ENCODE assay signal across 8 cellular contexts in the genomic region with DNA sequence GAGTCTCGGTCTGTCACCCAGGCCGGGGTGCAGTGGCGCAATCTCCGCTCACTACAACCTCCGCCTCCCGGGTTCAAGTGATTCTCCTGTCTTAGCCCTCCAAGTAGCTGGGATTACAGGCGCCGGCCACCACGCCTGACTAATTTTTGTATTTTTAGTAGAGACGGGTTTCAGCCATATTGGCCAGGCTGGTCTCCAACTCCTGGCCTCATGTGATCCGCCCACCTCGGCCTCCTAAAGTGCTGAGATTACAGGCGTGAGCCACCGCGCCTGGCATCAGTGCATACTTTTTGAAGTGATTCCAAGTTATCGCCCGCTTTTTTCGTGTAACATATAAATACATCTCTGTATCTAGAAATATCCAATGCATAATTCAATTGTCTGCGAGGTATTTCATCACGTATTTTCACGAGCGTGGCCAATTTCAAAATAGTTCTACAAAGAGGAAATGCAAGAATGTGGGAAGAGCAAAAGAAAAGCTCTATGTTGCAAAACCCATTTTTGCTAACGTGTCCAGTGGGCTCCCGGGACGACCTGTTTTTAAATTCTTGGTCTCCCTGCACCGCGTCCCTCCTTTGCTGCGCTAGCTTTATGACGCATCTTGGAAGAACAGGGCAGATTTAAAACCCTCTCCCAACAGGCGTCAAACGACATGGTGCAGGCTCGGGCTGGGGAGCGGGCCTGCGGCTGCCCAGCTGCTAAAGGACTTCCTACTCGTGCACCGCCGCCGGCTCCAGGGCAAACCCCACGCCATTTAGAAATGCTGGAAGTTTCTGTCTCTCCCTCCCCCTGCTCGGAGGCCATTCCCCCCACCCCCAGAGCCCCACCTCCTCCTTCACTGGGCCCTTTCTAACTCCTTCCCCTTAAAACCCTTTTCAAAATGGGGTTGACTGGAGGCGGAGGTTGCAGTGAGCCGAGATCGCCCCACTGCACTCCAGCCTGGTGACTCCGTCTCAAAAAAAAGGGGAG. TPM values are rescaled to one million over a fixed set of nuclear protein-coding genes. Genes with fewer than 3 reads are reported as not detected.
DNase-seq lines count a peak whose midpoint lies in the region; FAIRE-seq and TF ChIP-seq lines count a peak whose summit lies in the region.

No MANE protein-coding gene starts in this region.

- H3K27ac ChIP-seq in OCI-LY7 (ENCODE audit: low read depth, low read length, poor library complexity, severe bottlenecking), result peak overlapping the region; percentile 65
- H3K27ac ChIP-seq in kidney (ENCODE audit: low read depth in 2 of 2, low read length in 2 of 2), result peak overlapping the region; percentile 32 to 87
- peak overlapping the region; percentile 91 to 100 (median 99) for H3K27ac ChIP-seq in skin epidermis

- no peak for FAIRE-seq in kidney (lab: Jason Lieb, UNC)

- TF ChIP-seq CTCF in OCI-LY7 (conservative IDR thresholded peaks at IDR 0.05; ENCODE audit: low read length), result no peak
- TF ChIP-seq CTCF in choroid plexus epithelial cell (conservative IDR thresholded peaks at IDR 0.05; ENCODE audit: low read depth, low read length), result no peak
- TF ChIP-seq CTCF in kidney (IDR thresholded peaks at IDR 0.05; ENCODE audit: borderline replicate concordance, extremely low read depth, insufficient read depth), result no peak

- peak overlapping the region; percentile 61 for H3K4me2 ChIP-seq in OCI-LY7 (ENCODE audit: low read length)

- CTCF ChIA-PET in OCI-LY7 (lab: Charles Lee; ENCODE audit: unreplicated experiment), result no interaction called here

- H3K4me3 ChIP-seq in OCI-LY7 (ENCODE audit: low read depth, low read length, poor library complexity, severe bottlenecking) (peak overlapping the region; percentile 84), choroid plexus epithelial cell (ENCODE audit: low read depth, low read length) (peak overlapping the region; percentile 84), kidney (ENCODE audit: low read length in 2 of 2) (peak overlapping the region; percentile 15 to 35), skin epidermis (peak overlapping the region; percentile 60 to 87 (median 71))

- peak overlapping the region in 1 of 2 donors; percentile 58 for H3K9ac ChIP-seq in kidney (ENCODE audit: low read length in 2 of 2)

- intact Hi-C loops in OCI-LY7 (cut with micrococcal nuclease; ENCODE audit: unreplicated experiment), result loop anchor here (5.0 kb wide), 1 partner anchor 40 kb away; no protein-coding TSS in a partner anchor
- intact Hi-C loops in kidney (cut with DNase I), result no loop called here

- H3K9me3 ChIP-seq in OCI-LY7 (ENCODE audit: low read length), result no peaks in the 10 kb centered on the region
- H3K9me3 ChIP-seq in kidney (ENCODE audit: control insufficient read depth in 1 of 2, low read length in 2 of 2), result no peaks in the 10 kb centered on the region

- BruUV-seq in OCI-LY7 (replicated peaks; lab: Mats Ljungman, UMichigan), result no TSS peak

- H3K4me1 ChIP-seq in OCI-LY7 (ENCODE audit: insufficient read depth, low read length, poor library complexity, severe bottlenecking), result peaks cover 52% of the 10 kb centered on the region
- H3K4me1 ChIP-seq in kidney (ENCODE audit: control insufficient read depth in 1 of 2, insufficient read depth in 1 of 2, low read depth in 1 of 2, low read length in 2 of 2), result peaks cover 8 to 10% of the 10 kb centered on the region in 2 donors

- peak; percentile 66 for DNase-seq in activated CD8-positive, alpha-beta memory T cell treated with anti-CD3 and anti-CD28 coated beads for 24 hours
- no peak for DNase-seq in activated CD8-positive, alpha-beta memory T cell treated with anti-CD3 and anti-CD28 coated beads, Interleukin-2, amount 50 U/mL, for 48 hours
- DNase-seq in OCI-LY7 (ENCODE audit: low spot score), result peak; percentile 60
- DNase-seq in choroid plexus epithelial cell (ENCODE audit: low read depth), result peak; percentile 87
- peak; percentile 90 for DNase-seq in kidney
- DNase-seq in NCI-H187 treated with DMSO at 0.1 percent for 48 hours (lab: John Stamatoyannopoulos, UW), result no peak
- no peak for DNase-seq in NCI-H69 (lab: John Stamatoyannopoulos, UW)

- H3K36me3 ChIP-seq in OCI-LY7 (ENCODE audit: insufficient read depth, low read length), result peaks cover 16% of the 10 kb centered on the region
- no peaks in the 10 kb centered on the region for H3K36me3 ChIP-seq in kidney (ENCODE audit: control insufficient read depth in 1 of 2, insufficient read depth in 2 of 2, low read length in 2 of 2)

- peaks cover 5% of the 10 kb centered on the region; the same call in 1 of the 2 replicates for H4K20me1 ChIP-seq in OCI-LY7 (ENCODE audit: insufficient read depth, low read length)

- POLR2A ChIA-PET in OCI-LY7 (lab: Charles Lee), result interaction anchor here (0.6 to 1.6 kb wide), 11 partner anchors 9 to 197 kb away, joined by 3 to 6 read pairs (median 3); partner anchors contain the start of genes IFNAR1, SON and TMEM50B

- peaks cover 38% of the 10 kb centered on the region for H3K79me2 ChIP-seq in OCI-LY7 (ENCODE audit: insufficient read depth, low read depth, low read length)

- no peaks in the 10 kb centered on the region for H3K9me2 ChIP-seq in OCI-LY7 (ENCODE audit: insufficient read depth, low read length)

- H2AFZ ChIP-seq in OCI-LY7 (ENCODE audit: low read length), result peak overlapping the region; percentile 68; the same call in 1 of the 2 replicates

RNA-seq across cellular contexts. Expression of gene IFNGR2, which starts 0.9 kb away (rescaled TPM):
- total RNA-seq in OCI-LY7 (2014; rRNA removed; shearing (Covaris generic)), result 61.0 and 86.9 TPM in 2 replicates
- total RNA-seq in OCI-LY7 (2022), result 70.2 and 83.5 TPM in 2 replicates
- 68.3 TPM for total RNA-seq in kidney
- polyA plus RNA-seq in kidney (ENCODE audit: insufficient read depth, low read depth, low replicate concordance), result 57.6 TPM

Comparison
In these comparisons a context has a peak if more than half of its experiments do, and no peak if none do; other contexts are left out.
1. DNase-seq: peak in activated CD8-positive, alpha-beta memory T cell treated with anti-CD3 and anti-CD28 coated beads for 24 hours (single experiment), OCI-LY7 (single experiment), choroid plexus epithelial cell (single experiment) and kidney (single experiment); none in activated CD8-positive, alpha-beta memory T cell treated with anti-CD3 and anti-CD28 coated beads, Interleukin-2, amount 50 U/mL, for 48 hours (single experiment), NCI-H187 treated with DMSO at 0.1 percent for 48 hours (single experiment) and NCI-H69 (single experiment).
2. H3K4me3 ChIP-seq: peak in every context shown above with its lines; median percentile 84 in OCI-LY7; 84 in choroid plexus epithelial cell; 71 in skin epidermis; 25 in kidney.
3. Peak in every context shown above with its lines, with median percentiles within 50 percentile points of each other: H3K27ac ChIP-seq.